8 cellular contexts compared by ENCODE assay signal in genomic region chr3:105367406-105368213, GRCh38. TPM values are rescaled to one million over a fixed set of nuclear protein-coding genes. Genes with fewer than 3 reads are reported as not detected.
DNase-seq lines count a peak whose midpoint lies in the region; ATAC-seq and TF ChIP-seq lines count a peak whose summit lies in the region.

No MANE protein-coding gene starts in this region.

- no peaks in the 10 kb centered on the region for H3K27me3 ChIP-seq in colonic mucosa

- H3K9me3 Mint-ChIP-seq in activated CD4-positive, alpha-beta T cell treated with anti-CD3 and anti-CD28 coated beads for 36 hours (ENCODE audit: low read depth), result no peaks in the 10 kb centered on the region

- H3K36me3 Mint-ChIP-seq in activated CD4-positive, alpha-beta T cell treated with anti-CD3 and anti-CD28 coated beads for 36 hours (ENCODE audit: low read depth), result peaks cover 3% of the 10 kb centered on the region

- H3K27ac Mint-ChIP-seq in activated CD4-positive, alpha-beta T cell treated with anti-CD3 and anti-CD28 coated beads for 36 hours, result peak overlapping the region; percentile 99

- no peaks in the 10 kb centered on the region for H3K4me1 ChIP-seq in colonic mucosa

- POLR2A ChIA-PET in activated CD4-positive, alpha-beta T cell treated with anti-CD3 and anti-CD28 coated beads for 36 hours (lab: Charles Lee), result interaction anchor here (0.7 to 1.7 kb wide), 3 partner anchors 461 to 505 kb away, joined by 3 to 6 read pairs (median 5); partner anchors contain the start of gene CBLB

- H3K4me3 ChIP-seq in colonic mucosa, result peak overlapping the region; percentile 70

- intact Hi-C loops in activated CD4-positive, alpha-beta T cell treated with anti-CD3 and anti-CD28 coated beads for 36 hours (cut with DNase I, micrococcal nuclease), result loop anchor here (1.0 to 10.0 kb wide), 21 partner anchors 151 to 1265 kb away; partner anchors contain the start of gene CBLB (in 2 of the 2)
- intact Hi-C loops in colonic mucosa (cut with DNase I), result loop anchor here (10.0 kb wide), 2 partner anchors 157 to 773 kb away; no protein-coding TSS in a partner anchor

- ATAC-seq in HG02763 (IDR thresholded peaks at IDR 0.05; ENCODE audit: unreplicated experiment) (peak; percentile 21), left lobe of liver (peak; percentile 60)
- ATAC-seq in activated CD4-positive, alpha-beta T cell treated with anti-CD3 and anti-CD28 coated beads for 36 hours, result peak; percentile 41

- H3K9me3 ChIP-seq in colonic mucosa, result no peaks in the 10 kb centered on the region

- peak; percentile 72 for DNase-seq in DMS 273 (lab: John Stamatoyannopoulos, UW; ENCODE audit: unreplicated experiment)
- DNase-seq in DMS 273 treated with DMSO at 0.1 percent for 48 hours (lab: John Stamatoyannopoulos, UW), result no peak
- DNase-seq in NCI-H187 treated with DMSO at 0.1 percent for 48 hours (lab: John Stamatoyannopoulos, UW), result peak; percentile 13
- DNase-seq in activated CD4-positive, alpha-beta T cell treated with anti-CD3 and anti-CD28 coated beads for 36 hours, result peak; percentile 95
- peak; percentile 84 for DNase-seq in colonic mucosa
- DNase-seq in left lobe of liver (ENCODE audit: low spot score), result peak; percentile 82
- peak; percentile 81 to 84 for DNase-seq in stimulated activated CD4-positive, alpha-beta T cell treated with anti-CD3 and anti-CD28 coated beads, Interleukin-2, amount 100 ng/mL, for 24 hours

- H3K4me3 Mint-ChIP-seq in activated CD4-positive, alpha-beta T cell treated with anti-CD3 and anti-CD28 coated beads for 36 hours, result peak overlapping the region; percentile 94

- peaks cover 42% of the 10 kb centered on the region for H3K4me1 Mint-ChIP-seq in activated CD4-positive, alpha-beta T cell treated with anti-CD3 and anti-CD28 coated beads for 36 hours

- peak overlapping the region; percentile 73 to 90 for H3K9ac ChIP-seq in colonic mucosa (ENCODE audit: low read depth in 2 of 2, low read length in 2 of 2)

- H3K27me3 Mint-ChIP-seq in activated CD4-positive, alpha-beta T cell treated with anti-CD3 and anti-CD28 coated beads for 36 hours, result peaks cover 27% of the 10 kb centered on the region

- no peak for TF ChIP-seq CTCF in colonic mucosa (IDR thresholded peaks at IDR 0.05)

- H3K36me3 ChIP-seq in colonic mucosa, result no peaks in the 10 kb centered on the region

- peak overlapping the region; percentile 91 for H3K27ac ChIP-seq in colonic mucosa

- CTCF ChIA-PET in activated CD4-positive, alpha-beta T cell treated with anti-CD3 and anti-CD28 coated beads for 36 hours (lab: Charles Lee), result interaction anchor here (1.0 kb wide), 1 partner anchor 12 kb away, joined by 3 read pairs; no protein-coding TSS in a partner anchor

RNA-seq across cellular contexts. Expression of gene ALCAM, which starts 0.9 kb away (rescaled TPM):
- 10 to 100 TPM; 22.0 TPM for total RNA-seq in activated CD4-positive, alpha-beta T cell treated with anti-CD3 and anti-CD28 coated beads for 36 hours
- total RNA-seq in colonic mucosa (10 to 100 TPM; 17.8 to 29.6 TPM), left lobe of liver (25.0 TPM)
